11 cellular contexts compared by ENCODE assay signal in genomic region chr1:183932412-183932811, GRCh38.
DNase-seq lines count a peak whose midpoint lies in the region; ATAC-seq and TF ChIP-seq lines count a peak whose summit lies in the region.
"Had no signal": no experiment of that assay in that cellular context is flagged by ENCODE, and none has a peak within 500 bp of the region (broad histone marks: within the 10 kb centered on the region; RNA-seq: fewer than 3 reads in every experiment).

No MANE protein-coding gene starts in this region.

- H3K4me3 Mint-ChIP-seq in naive thymus-derived CD8-positive, alpha-beta T cell, result no peak overlapping the region
- no peak overlapping the region for H3K4me3 Mint-ChIP-seq in chondrocyte (ENCODE audit: unreplicated experiment)

- no peak overlapping the region for H3K4me3 ChIP-seq in mammary epithelial cell (replicated peaks in 1 of 3; ENCODE audit: insufficient read depth in 1 of 3, low read depth in 2 of 3, low read length in 3 of 3)
- no peak overlapping the region for H3K4me3 ChIP-seq in right cardiac atrium (ENCODE audit: low read length)
- H3K4me3 ChIP-seq in rectal smooth muscle tissue (ENCODE audit: low read length), result peak overlapping the region; percentile 41

- H3K27me3 ChIP-seq in mammary epithelial cell (ENCODE audit: insufficient read depth, low read length) (no peaks in the 10 kb centered on the region), right cardiac atrium (ENCODE audit: control insufficient read depth, insufficient read depth) (no peaks in the 10 kb centered on the region), rectal smooth muscle tissue (ENCODE audit: control insufficient read depth, insufficient read depth, low read length) (no peaks in the 10 kb centered on the region)

- intact Hi-C loops in mammary epithelial cell (cut with micrococcal nuclease) (no loop called here), right cardiac atrium (cut with DNase I) (loop anchor here in 1 of 4 donors (10.0 kb wide), 1 partner anchor 102 kb away; the partner anchor contains the start of gene COLGALT2)

- H3K4me1 ChIP-seq in mammary epithelial cell (ENCODE audit: insufficient read depth, low read length), result peaks cover 5% of the 10 kb centered on the region
- no peaks in the 10 kb centered on the region for H3K4me1 ChIP-seq in right cardiac atrium (ENCODE audit: control insufficient read depth, insufficient read depth, low read length)
- H3K4me1 ChIP-seq in rectal smooth muscle tissue (ENCODE audit: control insufficient read depth, insufficient read depth, low read length), result peaks cover 7% of the 10 kb centered on the region

- H3K36me3 ChIP-seq in mammary epithelial cell (ENCODE audit: insufficient read depth, low read length) (no peaks in the 10 kb centered on the region), rectal smooth muscle tissue (ENCODE audit: control insufficient read depth, insufficient read depth, low read length) (peaks cover 4% of the 10 kb centered on the region)

- no peaks in the 10 kb centered on the region for H3K36me3 Mint-ChIP-seq in naive thymus-derived CD8-positive, alpha-beta T cell
- H3K36me3 Mint-ChIP-seq in chondrocyte (ENCODE audit: low read depth), result peaks cover 3% of the 10 kb centered on the region

- no peaks in the 10 kb centered on the region for H3K27me3 Mint-ChIP-seq in naive thymus-derived CD8-positive, alpha-beta T cell
- no peaks in the 10 kb centered on the region for H3K27me3 Mint-ChIP-seq in chondrocyte (ENCODE audit: low read depth)

- BruUV-seq in mammary epithelial cell (replicated peaks; lab: Mats Ljungman, UMichigan), result no TSS peak

- no peak overlapping the region for H3K9ac ChIP-seq in mammary epithelial cell (ENCODE audit: insufficient read depth, low read length)
- no peak overlapping the region for H3K9ac ChIP-seq in rectal smooth muscle tissue (ENCODE audit: low read length)

- H3K79me2 ChIP-seq in mammary epithelial cell (ENCODE audit: insufficient read depth, low read length), result no peaks in the 10 kb centered on the region

- H3K27ac ChIP-seq in mammary epithelial cell (ENCODE audit: insufficient read depth, low read depth, low read length), result no peak overlapping the region
- peak overlapping the region; percentile 21 for H3K27ac ChIP-seq in right cardiac atrium (ENCODE audit: low read length)
- H3K27ac ChIP-seq in rectal smooth muscle tissue (ENCODE audit: low read depth, low read length), result peak overlapping the region; percentile 40

- H3K4me1 Mint-ChIP-seq in naive thymus-derived CD8-positive, alpha-beta T cell, result peaks cover 0 to 11% (median 2%) of the 10 kb centered on the region in 4 donors
- peaks cover 17% of the 10 kb centered on the region for H3K4me1 Mint-ChIP-seq in chondrocyte (ENCODE audit: low read depth)

- no peaks in the 10 kb centered on the region for H4K20me1 ChIP-seq in mammary epithelial cell (ENCODE audit: insufficient read depth, low read length)

- no peak overlapping the region for H3K27ac Mint-ChIP-seq in naive thymus-derived CD8-positive, alpha-beta T cell
- no peak overlapping the region for H3K27ac Mint-ChIP-seq in chondrocyte (ENCODE audit: unreplicated experiment)

- TF ChIP-seq CTCF in mammary epithelial cell (conservative IDR thresholded peaks at IDR 0.05 in 1 of 2, IDR thresholded peaks at IDR 0.05 in 1 of 2; ENCODE audit: extremely low read depth in 1 of 2, insufficient read depth in 1 of 2, low read depth in 1 of 2, low read length in 2 of 2), result no peak
- no peak for TF ChIP-seq CTCF in GM10266 (IDR thresholded peaks at IDR 0.05; ENCODE audit: control insufficient read depth, insufficient read depth, low read depth, missing control alignments)
- no peak for TF ChIP-seq CTCF in chondrocyte (IDR thresholded peaks at IDR 0.05)

- H2AFZ ChIP-seq in mammary epithelial cell (ENCODE audit: low read depth, low read length), result peak overlapping the region; percentile 18

- WGBS in mammary epithelial cell (ENCODE audit: low coverage, missing lambda C conversion rate), result 13% methylated on average over 15 of the region's 15 CpGs
- WGBS in right cardiac atrium, result 32% methylated on average over 15 of the region's 15 CpGs

- DNase-seq in EL, result peak; percentile 83
- DNase-seq in mammary epithelial cell, result no peak
- DNase-seq in right cardiac atrium, result peak; percentile 92 to 96 (median 93)
- no peak for DNase-seq in GM10266 (ENCODE audit: extremely low spot score)
- DNase-seq in naive thymus-derived CD8-positive, alpha-beta T cell, result no peak
- no peak for DNase-seq in chondrocyte (ENCODE audit: low spot score)
- DNase-seq: activated naive CD4-positive, alpha-beta T cell treated with anti-CD3 and anti-CD28 coated beads, Interleukin-2, amount 50 U/mL, for 16 hours; Caco-2; NCI-H2081 had no signal

- peak; percentile 86 to 90 for ATAC-seq in right cardiac atrium
- no peak for ATAC-seq in naive thymus-derived CD8-positive, alpha-beta T cell
- ATAC-seq in HG03097 (IDR thresholded peaks at IDR 0.05; ENCODE audit: low FRiP score, unreplicated experiment), result no peak

- H3K4me2 ChIP-seq in mammary epithelial cell (ENCODE audit: insufficient read depth, low read depth, low read length), result no peak overlapping the region

- no peaks in the 10 kb centered on the region for H3K9me3 Mint-ChIP-seq in naive thymus-derived CD8-positive, alpha-beta T cell
- H3K9me3 Mint-ChIP-seq in chondrocyte (ENCODE audit: low read depth), result no peaks in the 10 kb centered on the region

- no peaks in the 10 kb centered on the region for H3K9me3 ChIP-seq in mammary epithelial cell (replicated peaks; ENCODE audit: insufficient read depth, low read length)
- H3K9me3 ChIP-seq in right cardiac atrium (ENCODE audit: control insufficient read depth, low read length), result no peaks in the 10 kb centered on the region
- H3K9me3 ChIP-seq: Caco-2 had no signal

- in situ Hi-C loops in mammary epithelial cell (cut with MboI; ENCODE audit: low sequenced_read_pairs in 2 of 2), result no loop called here

- dilution Hi-C loops in mammary epithelial cell (cut with HindIII; ENCODE audit: low sequenced_read_pairs), result no loop called here

- POLR2A ChIA-PET in naive thymus-derived CD8-positive, alpha-beta T cell (lab: Charles Lee), result no interaction called here

- CTCF ChIA-PET in mammary epithelial cell (lab: Charles Lee; ENCODE audit: low non-redundant PET), result no interaction called here

Comparison
In these comparisons a context has a peak if more than half of its experiments do, and no peak if none do; other contexts are left out.
1. DNase-seq: peak in EL (single experiment) and right cardiac atrium (3 of 3); none in mammary epithelial cell (single experiment), GM10266 (single experiment), naive thymus-derived CD8-positive, alpha-beta T cell (0 of 10) and chondrocyte (single experiment).
2. ATAC-seq: peak in right cardiac atrium (2 of 2); none in naive thymus-derived CD8-positive, alpha-beta T cell (0 of 2) and HG03097 (single experiment).